ENCODE assay signal across 9 cellular contexts in the genomic region with DNA sequence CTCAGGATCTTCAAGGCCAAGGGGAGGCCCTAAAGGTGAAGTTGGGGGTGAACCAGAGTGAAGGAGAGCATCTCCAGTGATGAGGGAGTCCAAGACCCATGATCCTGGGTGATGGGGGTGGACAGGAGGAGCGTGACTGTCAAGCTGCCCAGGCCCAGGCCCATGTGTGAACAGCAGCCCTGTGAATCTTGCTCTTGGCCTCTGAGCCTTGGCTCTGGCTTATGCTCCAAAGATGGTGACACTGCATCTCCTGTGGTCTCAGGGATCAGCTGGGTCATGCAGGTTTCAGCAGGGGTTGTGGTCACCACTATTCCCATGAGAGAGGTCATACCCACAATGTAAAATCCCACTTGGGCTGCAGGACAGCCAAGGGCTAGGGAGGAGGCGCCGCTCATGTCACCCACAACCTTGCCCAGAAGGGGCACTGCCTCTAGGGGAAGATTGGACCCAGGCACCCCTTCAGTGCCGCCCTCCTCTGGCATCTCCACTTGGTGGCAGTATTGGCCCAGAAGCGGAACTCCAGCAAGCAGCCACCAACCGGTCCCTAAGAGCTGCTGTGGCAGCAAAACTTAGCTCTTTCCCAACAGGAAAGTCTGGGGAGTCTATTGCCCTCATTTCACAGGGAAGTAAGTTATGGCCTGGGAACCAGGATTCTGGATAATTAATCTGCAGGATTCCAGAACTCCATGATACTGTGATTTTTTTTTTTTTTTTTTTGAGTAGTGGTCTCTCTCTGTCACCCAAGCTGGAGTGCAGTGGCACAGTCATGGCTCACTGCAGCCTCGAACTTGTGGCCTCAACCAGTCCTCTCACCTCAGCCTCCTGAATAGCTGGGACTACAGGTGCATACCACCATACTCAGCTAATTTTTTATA. TPM values are rescaled to one million over a fixed set of nuclear protein-coding genes. Genes with fewer than 3 reads are reported as not detected.
DNase-seq lines count a peak whose midpoint lies in the region; ATAC-seq and TF ChIP-seq lines count a peak whose summit lies in the region.
"Had no signal": no experiment of that assay in that cellular context is flagged by ENCODE, and none has a peak within 500 bp of the region (broad histone marks: within the 10 kb centered on the region; RNA-seq: fewer than 3 reads in every experiment).

No MANE protein-coding gene starts in this region.

- H3K27me3 ChIP-seq in ascending aorta (no peaks in the 10 kb centered on the region), hepatocyte (peaks cover 21% of the 10 kb centered on the region)

- ATAC-seq in T-helper 17 cell (peak; percentile 97), HG02610 (IDR thresholded peaks at IDR 0.05; ENCODE audit: unreplicated experiment) (no peak)

- H3K9me2 ChIP-seq in hepatocyte (replicated peaks; ENCODE audit: insufficient read depth), result no peaks in the 10 kb centered on the region

- H3K4me3 Mint-ChIP-seq in HFFc6 (no peak overlapping the region), T-helper 17 cell (no peak overlapping the region)

- no peak overlapping the region for H3K4me2 ChIP-seq in hepatocyte

- H3K27ac ChIP-seq in ascending aorta (no peak overlapping the region), hepatocyte (no peak overlapping the region)

- intact Hi-C loops in ascending aorta (cut with DNase I), result no loop called here

- H3K9me3 Mint-ChIP-seq in HFFc6, result peaks cover 18% of the 10 kb centered on the region

- no peak overlapping the region for H2AFZ ChIP-seq in hepatocyte

- no peaks in the 10 kb centered on the region for H3K79me2 ChIP-seq in hepatocyte

- no peak overlapping the region for H3K4me3 ChIP-seq in GM12865 (ENCODE audit: low read depth, low read length)
- no peak overlapping the region for H3K4me3 ChIP-seq in ascending aorta
- no peak overlapping the region for H3K4me3 ChIP-seq in hepatocyte

- H3K4me1 ChIP-seq in ascending aorta (no peaks in the 10 kb centered on the region), hepatocyte (ENCODE audit: insufficient read depth) (no peaks in the 10 kb centered on the region)

- H3K4me1 Mint-ChIP-seq in HFFc6 (ENCODE audit: low read depth) (no peaks in the 10 kb centered on the region), T-helper 17 cell (no peaks in the 10 kb centered on the region)

- H3K27ac Mint-ChIP-seq in HFFc6 (no peak overlapping the region), T-helper 17 cell (no peak overlapping the region)

- TF ChIP-seq CTCF in GM12865 (IDR thresholded peaks at IDR 0.05; ENCODE audit: insufficient read depth, low read depth, low read length, missing control alignments) (peak; percentile 86), HFFc6 (IDR thresholded peaks at IDR 0.05) (peak; percentile 89), ascending aorta (IDR thresholded peaks at IDR 0.05) (peak; percentile 17 to 57 (median 38)), hepatocyte (IDR thresholded peaks at IDR 0.05; ENCODE audit: poor library complexity) (peak; percentile 75)

- H3K9me3 ChIP-seq in T-helper 17 cell (ENCODE audit: control insufficient read depth, low read length, poor library complexity, severe bottlenecking) (peaks cover 4% of the 10 kb centered on the region), ascending aorta (peaks cover 5 to 12% of the 10 kb centered on the region in 2 donors), hepatocyte (ENCODE audit: low read depth) (no peaks in the 10 kb centered on the region)

- H3K36me3 ChIP-seq in ascending aorta, result no peaks in the 10 kb centered on the region
- no peaks in the 10 kb centered on the region for H3K36me3 ChIP-seq in hepatocyte (replicated peaks; ENCODE audit: insufficient read depth, low read depth)

- DNase-seq in GM12865 (ENCODE audit: low read depth), result peak; percentile 79
- peak; percentile 77 for DNase-seq in HFFc6
- DNase-seq in NCI-H1048 (lab: John Stamatoyannopoulos, UW), result peak; percentile 66
- peak; percentile 27 to 61 (median 44) for DNase-seq in T-helper 17 cell
- peak; percentile 30 to 63 for DNase-seq in ascending aorta (ENCODE audit: low spot score in 2 of 2)
- peak; percentile 83 for DNase-seq in hepatocyte (ENCODE audit: low spot score)
- DNase-seq in stimulated activated CD4-positive, alpha-beta T cell treated with anti-CD3 and anti-CD28 coated beads, Interleukin-12 subunit alpha, Interleukin-12 subunit beta, amount 100 ng/mL, for 48 hours (ENCODE audit: low read depth in 2 of 3, low spot score in 1 of 3), result peak; percentile 51 to 70 (median 66)

- H3K36me3 Mint-ChIP-seq in HFFc6 (ENCODE audit: low read depth) (no peaks in the 10 kb centered on the region), T-helper 17 cell (ENCODE audit: low read depth) (no peaks in the 10 kb centered on the region)

- H3K27me3 Mint-ChIP-seq in HFFc6 (ENCODE audit: insufficient read depth) (peaks cover 19% of the 10 kb centered on the region), T-helper 17 cell (peaks cover 39% of the 10 kb centered on the region)

- 21% methylated on average over 7 of the region's 7 CpGs for WGBS in hepatocyte (ENCODE audit: low lambda C conversion rate, missing lambda C conversion rate)

- no peaks in the 10 kb centered on the region for H4K20me1 ChIP-seq in hepatocyte (ENCODE audit: insufficient read depth, poor library complexity, severe bottlenecking)

RNA-seq across cellular contexts. Expression of a gene that starts 7.5 kb away (rescaled TPM):
- not detected for total RNA-seq in HFFc6 (2021; fragmentation: NEBNext Ultra II Directional; extraction: Animal tissue kit (Norgen Biotek cat#: 25700))
- total RNA-seq in T-helper 17 cell, result not detected
- total RNA-seq in ascending aorta, result not detected
- 0.03 and 0.20 TPM in 2 replicates for total RNA-seq in hepatocyte
- polyA plus RNA-seq in hepatocyte, result not detected in 2 replicates
- total RNA-seq: mononuclear cell had no signal

RNA-seq across cellular contexts. Expression of a gene that starts 51.6 kb away (rescaled TPM):
- total RNA-seq in HFFc6 (2021; fragmentation: NEBNext Ultra II Directional; extraction: Animal tissue kit (Norgen Biotek cat#: 25700)), result under 1 TPM; 0.17 to 0.67 (median 0.57) TPM
- under 1 TPM; 0.10 to 0.18 TPM for total RNA-seq in T-helper 17 cell
- 0.96 TPM for total RNA-seq in ascending aorta
- total RNA-seq in hepatocyte, result 1.2 and 2.8 TPM in 2 replicates
- 0.40 and 1.5 TPM in 2 replicates for polyA plus RNA-seq in hepatocyte

Comparison
In these comparisons a context has a peak if more than half of its experiments do, and no peak if none do; other contexts are left out.
1. CTCF ChIP-seq: peak in every context shown above with its lines; median percentile 89 in HFFc6; 86 in GM12865; 75 in hepatocyte; 38 in ascending aorta.